In genomic region chr15:62164500-62165028, GRCh38 we compare ENCODE assay signal across 1 cellular context.
TF ChIP-seq lines count a peak whose summit lies in the region.

No MANE protein-coding gene starts in this region.

TF ChIP-seq in HepG2, 621 proteins besides CTCF, POLR2A, EP300 and RAD21:
- peak; percentile 88 for TF ChIP-seq HNRNPLL (IDR thresholded peaks at IDR 0.05; ENCODE audit: low read depth, low read length, poor library complexity, severe bottlenecking)
- TF ChIP-seq KDM6A (CRISPR knock-in tag; IDR thresholded peaks at IDR 0.05; ENCODE audit: low read depth) = no peak
